Comparison of ENCODE assay signal across 1 cellular context in the genomic region with DNA sequence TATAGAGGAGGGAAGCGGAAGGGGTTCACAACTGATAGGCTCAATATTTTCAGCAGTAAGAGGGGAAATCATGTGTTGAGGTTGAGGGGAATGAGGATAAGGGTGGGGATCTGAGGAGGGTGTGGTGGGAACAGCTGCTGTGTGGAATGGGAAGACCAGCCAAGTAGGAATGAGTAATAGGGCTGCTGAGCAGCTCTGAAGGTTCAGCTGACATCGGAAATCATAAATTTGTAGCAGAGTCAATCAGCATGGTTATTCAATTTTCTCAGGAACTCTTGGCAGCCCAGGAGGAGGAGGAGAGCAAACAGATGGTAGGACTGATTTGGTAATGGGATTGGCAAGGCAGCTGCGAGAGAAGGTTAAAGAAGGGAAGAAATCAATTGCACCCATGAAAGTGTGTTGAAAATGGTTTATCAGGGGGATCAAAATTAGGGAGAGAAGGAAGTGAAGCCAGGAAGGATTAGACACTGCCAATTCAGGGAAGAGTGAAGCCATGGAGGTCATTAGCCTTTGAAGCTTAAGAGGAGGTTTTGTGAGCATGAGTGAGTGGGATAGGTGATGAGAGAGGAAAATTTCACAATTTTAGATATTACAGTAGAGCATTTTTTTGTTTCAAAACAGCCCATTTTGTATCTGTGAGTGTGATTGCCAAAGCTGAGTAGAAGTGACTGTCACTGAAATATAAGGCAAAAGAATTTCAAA.
TF ChIP-seq lines count a peak whose summit lies in the region.

No MANE protein-coding gene starts in this region.

TF ChIP-seq in endothelial cell of umbilical vein, 7 proteins besides CTCF, POLR2A, EP300 and RAD21:
- TF ChIP-seq EZH2 (IDR thresholded peaks at IDR 0.05; ENCODE audit: borderline replicate concordance, low read depth, low read length, severe bottlenecking): no peak
- TF ChIP-seq POLR2AphosphoS5 (IDR thresholded peaks at IDR 0.05; ENCODE audit: insufficient read depth, low read depth, low read length): peak; percentile 49
- TF ChIP-seq FOS (IDR thresholded peaks at IDR 0.05; ENCODE audit: borderline replicate concordance, insufficient read depth, low read length): peak; percentile 46
- TF ChIP-seq JUN (IDR thresholded peaks at IDR 0.05; ENCODE audit: borderline replicate concordance, insufficient read depth, insufficient read length, low read depth): no peak
- TF ChIP-seq MYC (IDR thresholded peaks at IDR 0.05; ENCODE audit: low read depth, low read length): no peak
- TF ChIP-seq, protein P1, sequence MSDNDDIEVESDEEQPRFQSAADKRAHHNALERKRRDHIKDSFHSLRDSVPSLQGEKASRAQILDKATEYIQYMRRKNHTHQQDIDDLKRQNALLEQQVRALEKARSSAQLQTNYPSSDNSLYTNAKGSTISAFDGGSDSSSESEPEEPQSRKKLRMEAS (IDR thresholded peaks at IDR 0.05; ENCODE audit: insufficient read depth, insufficient read length): no peak
- TF ChIP-seq GATA2 (IDR thresholded peaks at IDR 0.05; ENCODE audit: insufficient read depth, insufficient read length, low read depth, low read length): peak; percentile 69
